15 cellular contexts compared by ENCODE assay signal in the genomic region with DNA sequence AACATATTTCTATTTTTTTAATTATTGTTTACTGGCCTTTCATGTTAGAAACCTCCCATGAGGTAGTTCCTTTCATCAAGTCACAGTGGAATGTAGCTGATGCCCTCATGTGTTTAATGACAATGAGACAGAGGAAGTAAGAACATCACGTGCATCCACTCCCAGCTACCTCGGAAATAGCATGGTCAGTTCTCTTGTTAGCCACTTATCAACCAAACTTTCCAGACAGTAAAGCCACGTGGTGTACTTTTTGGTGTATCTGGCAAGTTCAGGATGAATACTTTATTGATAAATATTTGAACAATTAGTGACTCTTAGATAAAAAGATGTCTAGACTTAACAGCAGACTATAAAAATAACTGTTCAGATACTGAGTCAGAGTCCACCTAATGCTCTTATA.
"Had no signal": no experiment of that assay in that cellular context is flagged by ENCODE, and none has a peak within 500 bp of the region (broad histone marks: within the 10 kb centered on the region; RNA-seq: fewer than 3 reads in every experiment).

No MANE protein-coding gene starts in this region.

- DNase-seq: activated CD4-positive, alpha-beta T cell treated with anti-CD3 and anti-CD28 coated beads for 36 hours; activated CD8-positive, alpha-beta memory T cell treated with anti-CD3 and anti-CD28 coated beads, Interleukin-2, amount 50 U/mL, for 4 hours; activated CD8-positive, alpha-beta T cell treated with anti-CD3 and anti-CD28 coated beads for 36 hours; activated naive CD4-positive, alpha-beta T cell; aorta; esophagus squamous epithelium; heart right ventricle; kidney; retina; stimulated activated CD4-positive, alpha-beta T cell treated with anti-CD3 and anti-CD28 coated beads, Interleukin-15, amount 100 ng/mL, for 24 hours; stomach had no signal

- ATAC-seq: activated CD4-positive, alpha-beta T cell treated with anti-CD3 and anti-CD28 coated beads for 36 hours; activated CD8-positive, alpha-beta T cell treated with anti-CD3 and anti-CD28 coated beads for 36 hours had no signal

- H3K79me2 ChIP-seq: parathyroid adenoma had no signal

- H3K27me3 ChIP-seq: esophagus squamous epithelium, heart right ventricle, neural progenitor cell, stomach had no signal

- H3K27ac ChIP-seq: esophagus squamous epithelium, neural progenitor cell, parathyroid adenoma, stomach, thoracic aorta, VCaP had no signal

- H3K4me1 ChIP-seq: parathyroid adenoma had no signal

- H3K4me3 ChIP-seq: esophagus squamous epithelium, heart right ventricle, neural progenitor cell, stomach, thoracic aorta had no signal

- H2AFZ ChIP-seq: neural progenitor cell, parathyroid adenoma had no signal

- H3K9me3 ChIP-seq: esophagus squamous epithelium, heart right ventricle, stomach, thoracic aorta had no signal

- H3K36me3 ChIP-seq: esophagus squamous epithelium, heart right ventricle, neural progenitor cell, stomach, thoracic aorta had no signal

- H3K4me2 ChIP-seq: neural progenitor cell had no signal
